8 cellular contexts compared by ENCODE assay signal in the genomic region with DNA sequence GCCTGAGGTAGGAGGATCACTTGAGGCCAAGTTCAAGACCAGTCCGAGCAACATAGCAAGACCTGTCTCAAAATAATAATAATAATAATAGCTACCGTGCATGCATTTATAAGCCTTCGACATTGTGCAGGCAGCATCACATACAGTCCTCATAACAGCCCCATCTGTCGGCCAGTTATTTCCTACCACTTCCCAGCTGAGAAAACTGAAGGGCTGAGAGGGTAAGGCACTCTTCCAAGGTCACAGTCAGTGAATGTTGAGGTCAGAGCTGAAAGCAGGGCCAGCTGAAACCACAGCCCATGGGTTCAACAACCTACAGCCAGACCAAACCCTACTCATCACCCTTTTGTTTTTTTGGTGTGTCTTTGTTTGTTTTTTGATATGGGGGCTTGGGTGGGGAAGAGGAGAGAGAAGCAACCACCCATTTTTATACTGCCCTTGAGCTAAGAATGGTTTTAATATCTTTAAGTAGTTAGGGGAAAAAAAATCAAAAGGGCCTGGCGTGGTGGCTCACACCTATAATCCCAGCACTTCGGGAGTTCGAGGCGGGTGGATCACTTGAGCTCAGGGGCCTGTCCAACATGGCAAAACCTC. TPM values are rescaled to one million over a fixed set of nuclear protein-coding genes. Genes with fewer than 3 reads are reported as not detected.
DNase-seq lines count a peak whose midpoint lies in the region; ATAC-seq and TF ChIP-seq lines count a peak whose summit lies in the region.

No MANE protein-coding gene starts in this region.

- peak overlapping the region; percentile 93; the same call in 1 of the 2 replicates for H3K27ac ChIP-seq in 22Rv1

- DNase-seq in Daoy (ENCODE audit: low read depth) (peak; percentile 53), NCI-H1092 treated with DMSO at 0.1 percent for 48 hours (lab: John Stamatoyannopoulos, UW) (peak; percentile 64), astrocyte of the hippocampus (ENCODE audit: low read depth, low spot score) (peak; percentile 37), kidney epithelial cell (ENCODE audit: low read depth) (no peak), cerebellar nuclear complex (lab: John Stamatoyannopoulos, UW) (no peak)

- ATAC-seq in HG03460 (IDR thresholded peaks at IDR 0.05; ENCODE audit: unreplicated experiment) = no peak
- no peak for ATAC-seq in HG02870 (IDR thresholded peaks at IDR 0.05; ENCODE audit: unreplicated experiment)

- no peaks in the 10 kb centered on the region for H3K36me3 ChIP-seq in kidney epithelial cell (ENCODE audit: control insufficient read depth, insufficient read depth, low read length)

- TF ChIP-seq CTCF in 22Rv1 (IDR thresholded peaks at IDR 0.05) (peak; percentile 72), kidney epithelial cell (IDR thresholded peaks at IDR 0.05; ENCODE audit: insufficient read depth, low read length, poor library complexity, severe bottlenecking) (peak; percentile 53)

- no peaks in the 10 kb centered on the region for H3K27me3 ChIP-seq in kidney epithelial cell (ENCODE audit: control insufficient read depth, insufficient read depth, low read length)

- no peak overlapping the region for H3K4me3 ChIP-seq in kidney epithelial cell (ENCODE audit: low read depth, low read length)

RNA-seq across cellular contexts. Expression of a gene that starts 16.8 kb away (rescaled TPM):
- 14.2 and 24.7 TPM in 2 replicates for total RNA-seq in Daoy (2014; rRNA removed; shearing (Covaris generic))
- 21.3 and 23.6 TPM in 2 replicates for total RNA-seq in kidney epithelial cell

RNA-seq across cellular contexts. Expression of a gene that starts 52.1 kb away (rescaled TPM):
- total RNA-seq in Daoy (2014; rRNA removed; shearing (Covaris generic)) = 18.8 and 19.8 TPM in 2 replicates
- total RNA-seq in kidney epithelial cell = 26.1 and 26.2 TPM in 2 replicates

RNA-seq across cellular contexts. Expression of a gene that starts 52.5 kb away (rescaled TPM):
- total RNA-seq in Daoy (2014; rRNA removed; shearing (Covaris generic)) = 10.8 and 23.1 TPM in 2 replicates
- 14.1 and 17.0 TPM in 2 replicates for total RNA-seq in kidney epithelial cell

Comparison
In these comparisons a context has a peak if more than half of its experiments do, and no peak if none do; other contexts are left out.
1. DNase-seq: peak in Daoy (single experiment), NCI-H1092 treated with DMSO at 0.1 percent for 48 hours (single experiment) and astrocyte of the hippocampus (single experiment); none in kidney epithelial cell (single experiment) and cerebellar nuclear complex (0 of 2).